ENCODE assay signal across 1 cellular context in the genomic region with DNA sequence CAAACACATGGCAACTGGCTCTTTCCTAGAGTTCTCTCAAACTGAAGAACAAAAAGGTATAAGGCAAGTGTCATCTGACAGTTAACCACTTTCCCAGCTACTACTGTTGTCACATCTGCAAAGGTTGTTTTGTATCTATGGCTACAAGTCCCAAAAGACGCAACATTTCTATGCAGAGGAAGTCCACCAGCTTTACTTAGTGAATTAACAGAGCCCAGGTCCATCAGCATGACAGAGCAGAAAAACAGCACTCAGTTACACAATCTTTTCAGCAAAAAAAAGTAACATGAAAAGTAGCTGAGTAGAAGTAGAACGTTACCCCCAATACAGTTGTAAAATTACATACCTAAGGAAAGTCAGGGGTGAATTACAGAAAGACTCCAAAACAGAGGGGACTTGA.
TF ChIP-seq lines count a peak whose summit lies in the region.

No MANE protein-coding gene starts in this region.

TF ChIP-seq in A549, 52 proteins besides CTCF, POLR2A, EP300 and RAD21:
- no peak for TF ChIP-seq KDM1A (IDR thresholded peaks at IDR 0.05; ENCODE audit: low read depth)
- no peak for TF ChIP-seq MYC (IDR thresholded peaks at IDR 0.05; ENCODE audit: borderline replicate concordance, low read length)
- TF ChIP-seq ZFP36 (IDR thresholded peaks at IDR 0.05; ENCODE audit: borderline replicate concordance, partially characterized antibody), result no peak
- TF ChIP-seq TFCP2L1 (CRISPR knock-in tag; IDR thresholded peaks at IDR 0.05), result no peak
- no peak for TF ChIP-seq NPAS2 (CRISPR knock-in tag; IDR thresholded peaks at IDR 0.05; ENCODE audit: borderline replicate concordance)
- TF ChIP-seq EHMT2 (IDR thresholded peaks at IDR 0.05; ENCODE audit: low read depth), result no peak
- no peak for TF ChIP-seq CEBPB (IDR thresholded peaks at IDR 0.05)
- TF ChIP-seq GATA3 (IDR thresholded peaks at IDR 0.05; ENCODE audit: borderline replicate concordance), result no peak
- TF ChIP-seq ATOH8 (CRISPR knock-in tag; IDR thresholded peaks at IDR 0.05; ENCODE audit: low read depth), result no peak
- peak; percentile 68 for TF ChIP-seq MAFK (IDR thresholded peaks at IDR 0.05; ENCODE audit: partially characterized antibody)
- TF ChIP-seq NFE2L2 (conservative IDR thresholded peaks at IDR 0.05; ENCODE audit: low read length), result peak; percentile 66
- TF ChIP-seq ZC3H11A (IDR thresholded peaks at IDR 0.05), result no peak
- no peak for TF ChIP-seq ELK1 (IDR thresholded peaks at IDR 0.05; ENCODE audit: low read depth, low read length)
- TF ChIP-seq MAZ (IDR thresholded peaks at IDR 0.05; ENCODE audit: borderline replicate concordance, low read depth, low read length), result no peak
- 0 out of 2 replicates have a peak, but pooled peaks have one; percentile 26 for TF ChIP-seq EHF (CRISPR knock-in tag; IDR thresholded peaks at IDR 0.05)
- TF ChIP-seq JUNB (IDR thresholded peaks at IDR 0.05), result no peak
